ENCODE assay signal across 10 cellular contexts in genomic region chr18:13613591-13614317, GRCh38.
DNase-seq lines count a peak whose midpoint lies in the region; ATAC-seq and TF ChIP-seq lines count a peak whose summit lies in the region.
"Had no signal": no experiment of that assay in that cellular context is flagged by ENCODE, and none has a peak within 500 bp of the region (broad histone marks: within the 10 kb centered on the region; RNA-seq: fewer than 3 reads in every experiment).

No MANE protein-coding gene starts in this region.

- H3K36me3 ChIP-seq in CD4-positive, alpha-beta memory T cell (ENCODE audit: insufficient read depth, low read length), result no peaks in the 10 kb centered on the region
- no peaks in the 10 kb centered on the region for H3K36me3 ChIP-seq in mesenchymal stem cell (ENCODE audit: control insufficient read depth in 1 of 2, insufficient read depth in 2 of 2, low read depth in 1 of 2, low read length in 2 of 2)
- H3K36me3 ChIP-seq: uterus had no signal

- H3K9me3 Mint-ChIP-seq in CD4-positive, alpha-beta memory T cell, result no peaks in the 10 kb centered on the region

- H3K23ac ChIP-seq in mesenchymal stem cell (ENCODE audit: low read length in 2 of 2), result no peak overlapping the region

- H3K79me1 ChIP-seq in mesenchymal stem cell (replicated peaks; ENCODE audit: low read length, poor library complexity, severe bottlenecking), result no peaks in the 10 kb centered on the region

- peak overlapping the region in 1 of 2 donors; percentile 13 for H3K4me3 ChIP-seq in CD4-positive, alpha-beta memory T cell (ENCODE audit: low read length in 2 of 2)
- H3K4me3 ChIP-seq in mesenchymal stem cell (ENCODE audit: insufficient read depth in 1 of 2, low read depth in 1 of 2, low read length in 2 of 2), result no peak overlapping the region
- H3K4me3 ChIP-seq: uterus had no signal

- POLR2A ChIA-PET in CD4-positive, alpha-beta memory T cell (lab: Charles Lee; ENCODE audit: partially characterized antibody), result interaction anchor here (1.0 to 3.8 kb wide), 4 partner anchors 52 to 237 kb away, joined by 3 to 21 read pairs (median 10); partner anchors contain the start of genes FAM210A and RNMT

- H3K27me3 ChIP-seq in CD4-positive, alpha-beta memory T cell (ENCODE audit: insufficient read depth, low read length), result no peaks in the 10 kb centered on the region
- peaks cover 23 to 41% of the 10 kb centered on the region in 2 experiments for H3K27me3 ChIP-seq in mesenchymal stem cell (ENCODE audit: control insufficient read depth in 1 of 2, insufficient read depth in 1 of 2, low read length in 2 of 2)
- H3K27me3 ChIP-seq: uterus had no signal

- H4K8ac ChIP-seq in mesenchymal stem cell (ENCODE audit: low read length), result no peak overlapping the region

- H4K91ac ChIP-seq in mesenchymal stem cell (ENCODE audit: low read length), result peak overlapping the region; percentile 25

- intact Hi-C loops in CD4-positive, alpha-beta memory T cell (cut with micrococcal nuclease), result loop anchor here (5.0 kb wide), 3 partner anchors 56 to 476 kb away; no protein-coding TSS in a partner anchor

- no peak overlapping the region for H3K4me2 ChIP-seq in mesenchymal stem cell (ENCODE audit: low read length, poor library complexity, severe bottlenecking)

- no peak overlapping the region for H3K27ac ChIP-seq in CD4-positive, alpha-beta memory T cell (ENCODE audit: low read depth, low read length)
- no peak overlapping the region for H3K27ac ChIP-seq in mesenchymal stem cell (ENCODE audit: low read length, poor library complexity, severe bottlenecking)
- H3K27ac ChIP-seq: uterus had no signal

- H2AFZ ChIP-seq in mesenchymal stem cell (ENCODE audit: low read depth, low read length), result no peak overlapping the region

- H3K9me3 ChIP-seq in CD4-positive, alpha-beta memory T cell (ENCODE audit: control insufficient read depth in 1 of 2, low read length in 2 of 2), result no peaks in the 10 kb centered on the region
- H3K9me3 ChIP-seq in T-helper 17 cell (ENCODE audit: control insufficient read depth, low read length, poor library complexity, severe bottlenecking) (no peaks in the 10 kb centered on the region), mesenchymal stem cell (ENCODE audit: control insufficient read depth, low read length) (no peaks in the 10 kb centered on the region)
- H3K9me3 ChIP-seq: uterus had no signal

- H3K36me3 Mint-ChIP-seq in CD4-positive, alpha-beta memory T cell, result peaks cover 0 to 2% of the 10 kb centered on the region in 2 donors
- H3K36me3 Mint-ChIP-seq in T-helper 17 cell (ENCODE audit: low read depth), result no peaks in the 10 kb centered on the region

- H3K27ac Mint-ChIP-seq in CD4-positive, alpha-beta memory T cell, result peak overlapping the region; percentile 57 to 96 (median 91)
- peak overlapping the region; percentile 99 for H3K27ac Mint-ChIP-seq in T-helper 17 cell

- no peak overlapping the region for H2BK5ac ChIP-seq in mesenchymal stem cell (ENCODE audit: low read depth, low read length, poor library complexity, severe bottlenecking)

- TF ChIP-seq POLR2A in GM19193 (IDR thresholded peaks at IDR 0.05; ENCODE audit: extremely low read depth, insufficient read depth, insufficient read length), result peak; percentile 30

- H3K4me1 ChIP-seq in CD4-positive, alpha-beta memory T cell (ENCODE audit: insufficient read depth, low read length), result peaks cover 79% of the 10 kb centered on the region
- peaks cover 3% of the 10 kb centered on the region for H3K4me1 ChIP-seq in mesenchymal stem cell (ENCODE audit: control insufficient read depth, insufficient read depth, low read depth, low read length)

- no peak overlapping the region for H2BK120ac ChIP-seq in mesenchymal stem cell (ENCODE audit: low read depth, low read length)

- WGBS in mesenchymal stem cell, result 87% methylated on average over 16 of the region's 18 CpGs

- no peak overlapping the region for H2BK12ac ChIP-seq in mesenchymal stem cell (ENCODE audit: low read length in 2 of 2)

- H3K4me1 Mint-ChIP-seq in CD4-positive, alpha-beta memory T cell, result peaks cover 62 to 81% (median 74%) of the 10 kb centered on the region in 4 donors
- H3K4me1 Mint-ChIP-seq in T-helper 17 cell, result peaks cover 66% of the 10 kb centered on the region

- no peak overlapping the region for H3K18ac ChIP-seq in mesenchymal stem cell (ENCODE audit: low read depth in 1 of 2, low read length in 2 of 2)

- DNase-seq in CD4-positive, alpha-beta memory T cell, result no peak
- DNase-seq in T-helper 17 cell (no peak), mesenchymal stem cell (no peak), DMS153 treated with DMSO at 0.1 percent for 48 hours (lab: John Stamatoyannopoulos, UW; ENCODE audit: unreplicated experiment) (no peak), NCI-H2029 (lab: John Stamatoyannopoulos, UW) (no peak)
- no peak for DNase-seq in stimulated activated CD4-positive, alpha-beta T cell treated with anti-CD3 and anti-CD28 coated beads, Interleukin-4, amount 100 ng/mL, for 24 hours
- no peak for DNase-seq in stimulated activated CD4-positive, alpha-beta T cell treated with anti-CD3 and anti-CD28 coated beads, Interleukin-1b, Interleukin-23, amount 100 ng/mL, for 48 hours
- DNase-seq: NCI-H187, uterus had no signal

- H2AK5ac ChIP-seq in mesenchymal stem cell (ENCODE audit: low read length, severe bottlenecking), result no peak overlapping the region

- H3K4ac ChIP-seq in mesenchymal stem cell (ENCODE audit: low read depth in 1 of 2, low read length in 2 of 2), result no peak overlapping the region

- H3K27me3 Mint-ChIP-seq in CD4-positive, alpha-beta memory T cell, result no peaks in the 10 kb centered on the region
- H3K27me3 Mint-ChIP-seq in T-helper 17 cell, result no peaks in the 10 kb centered on the region

- H3K4me3 Mint-ChIP-seq in CD4-positive, alpha-beta memory T cell, result peak overlapping the region; percentile 43 to 96 (median 88)
- peak overlapping the region; percentile 94 for H3K4me3 Mint-ChIP-seq in T-helper 17 cell

- ATAC-seq in T-helper 17 cell, result no peak

- H3K9ac ChIP-seq in mesenchymal stem cell (ENCODE audit: low read length), result no peak overlapping the region

- CTCF ChIA-PET in CD4-positive, alpha-beta memory T cell (lab: Charles Lee; ENCODE audit: partially characterized antibody), result interaction anchor here (0.7 to 2.4 kb wide), 6 partner anchors 8 to 397 kb away, joined by 3 to 16 read pairs (median 4); no protein-coding TSS in a partner anchor

- H2BK15ac ChIP-seq in mesenchymal stem cell (ENCODE audit: low read depth, poor library complexity, severe bottlenecking), result no peak overlapping the region

- H3K14ac ChIP-seq in mesenchymal stem cell (ENCODE audit: low read length in 2 of 2), result no peak overlapping the region
